Comparison of ENCODE assay signal across 8 cellular contexts in genomic region chr14:69354383-69355154, GRCh38. TPM values are rescaled to one million over a fixed set of nuclear protein-coding genes. Genes with fewer than 3 reads are reported as not detected.
DNase-seq lines count a peak whose midpoint lies in the region; ATAC-seq and TF ChIP-seq lines count a peak whose summit lies in the region.

No MANE protein-coding gene starts in this region.

- no peak overlapping the region for H2BK12ac ChIP-seq in mesenchymal stem cell (ENCODE audit: low read length in 2 of 2)

- no peaks in the 10 kb centered on the region for H3K79me2 ChIP-seq in DND-41 (ENCODE audit: insufficient read depth, low read length)

- ATAC-seq in DND-41 (ENCODE audit: insufficient read depth, low read depth) (peak; percentile 89), GM21367 (IDR thresholded peaks at IDR 0.05; ENCODE audit: unreplicated experiment) (peak; percentile 77), HG03575 (IDR thresholded peaks at IDR 0.05; ENCODE audit: extremely low read depth, insufficient number of reproducible peaks, low FRiP score, unreplicated experiment) (peak; percentile 40)

- H3K27me3 ChIP-seq in DND-41 (ENCODE audit: insufficient read depth, low read length, poor library complexity), result no peaks in the 10 kb centered on the region
- peaks cover 0 to 42% of the 10 kb centered on the region in 2 experiments for H3K27me3 ChIP-seq in mesenchymal stem cell (ENCODE audit: control insufficient read depth in 1 of 2, insufficient read depth in 1 of 2, low read length in 2 of 2)
- no peaks in the 10 kb centered on the region for H3K27me3 ChIP-seq in thymus (ENCODE audit: control insufficient read depth, insufficient read depth)

- peaks cover 4% of the 10 kb centered on the region; the same call in 1 of the 2 replicates for H4K20me1 ChIP-seq in DND-41 (ENCODE audit: insufficient read depth, low read length)

- no peak overlapping the region for H2BK15ac ChIP-seq in mesenchymal stem cell (ENCODE audit: low read depth, poor library complexity, severe bottlenecking)

- peaks cover 2% of the 10 kb centered on the region for H3K27me3 Mint-ChIP-seq in mesothelial cell of epicardium (ENCODE audit: low read depth)

- H3K36me3 ChIP-seq in DND-41 (ENCODE audit: insufficient read depth, low read length), result no peaks in the 10 kb centered on the region
- peaks cover 0 to 6% of the 10 kb centered on the region in 2 experiments for H3K36me3 ChIP-seq in mesenchymal stem cell (ENCODE audit: control insufficient read depth in 1 of 2, insufficient read depth in 2 of 2, low read depth in 1 of 2, low read length in 2 of 2)
- H3K36me3 ChIP-seq in thymus (ENCODE audit: control insufficient read depth, insufficient read depth), result no peaks in the 10 kb centered on the region

- no peak overlapping the region for H3K4me2 ChIP-seq in DND-41 (ENCODE audit: insufficient read depth, low read length)
- H3K4me2 ChIP-seq in mesenchymal stem cell (ENCODE audit: low read length, poor library complexity, severe bottlenecking), result no peak overlapping the region

- H3K4me1 ChIP-seq in DND-41 (ENCODE audit: insufficient read depth, low read length) (no peaks in the 10 kb centered on the region), mesenchymal stem cell (ENCODE audit: control insufficient read depth, insufficient read depth, low read depth, low read length) (peaks cover 12% of the 10 kb centered on the region), thymus (ENCODE audit: control insufficient read depth, insufficient read depth, low read length) (peaks cover 5% of the 10 kb centered on the region)

- H2BK5ac ChIP-seq in mesenchymal stem cell (ENCODE audit: low read depth, low read length, poor library complexity, severe bottlenecking), result no peak overlapping the region

- no peak overlapping the region for H3K4ac ChIP-seq in mesenchymal stem cell (ENCODE audit: low read depth in 1 of 2, low read length in 2 of 2)

- no peaks in the 10 kb centered on the region for H3K36me3 Mint-ChIP-seq in mesothelial cell of epicardium

- H3K27ac ChIP-seq in DND-41 (ENCODE audit: low read length) (no peak overlapping the region), mesenchymal stem cell (ENCODE audit: low read length, poor library complexity, severe bottlenecking) (no peak overlapping the region), thymus (ENCODE audit: low read depth) (peak overlapping the region; percentile 46)

- peaks cover 18% of the 10 kb centered on the region for H3K4me1 Mint-ChIP-seq in mesothelial cell of epicardium

- H3K27ac Mint-ChIP-seq in mesothelial cell of epicardium, result no peak overlapping the region

- H3K79me1 ChIP-seq in mesenchymal stem cell (replicated peaks; ENCODE audit: low read length, poor library complexity, severe bottlenecking), result no peaks in the 10 kb centered on the region

- no peak overlapping the region for H3K23ac ChIP-seq in mesenchymal stem cell (ENCODE audit: low read length in 2 of 2)

- H3K9me3 Mint-ChIP-seq in mesothelial cell of epicardium, result no peaks in the 10 kb centered on the region

- H2AK5ac ChIP-seq in mesenchymal stem cell (ENCODE audit: low read length, severe bottlenecking), result no peak overlapping the region

- H3K9ac ChIP-seq in DND-41 (ENCODE audit: low read depth, low read length) (no peak overlapping the region), mesenchymal stem cell (ENCODE audit: low read length) (no peak overlapping the region)

- H2BK120ac ChIP-seq in mesenchymal stem cell (ENCODE audit: low read depth, low read length), result no peak overlapping the region

- H3K4me3 ChIP-seq in DND-41 (ENCODE audit: low read depth in 1 of 2, low read length in 2 of 2) (no peak overlapping the region), mesenchymal stem cell (ENCODE audit: insufficient read depth in 1 of 2, low read depth in 1 of 2, low read length in 2 of 2) (no peak overlapping the region), thymus (ENCODE audit: low read length) (no peak overlapping the region), foreskin fibroblast (ENCODE audit: low read depth in 1 of 2, low read length in 2 of 2) (no peak overlapping the region)

- no peak overlapping the region for H3K4me3 Mint-ChIP-seq in mesothelial cell of epicardium

- H3K9me3 ChIP-seq in DND-41 (ENCODE audit: insufficient read depth, low read length, severe bottlenecking) (no peaks in the 10 kb centered on the region), mesenchymal stem cell (ENCODE audit: control insufficient read depth, low read length) (no peaks in the 10 kb centered on the region), thymus (ENCODE audit: control insufficient read depth) (no peaks in the 10 kb centered on the region)

- no peak overlapping the region for H3K14ac ChIP-seq in mesenchymal stem cell (ENCODE audit: low read length in 2 of 2)

- TF ChIP-seq CTCF in DND-41 (IDR thresholded peaks at IDR 0.05; ENCODE audit: borderline replicate concordance, extremely low read depth, low read length, poor library complexity, severe bottlenecking), result no peak
- no peak for TF ChIP-seq CTCF in foreskin fibroblast (IDR thresholded peaks at IDR 0.05; ENCODE audit: low read depth, low read length)
- no peak for TF ChIP-seq CTCF in mesothelial cell of epicardium (IDR thresholded peaks at IDR 0.05; ENCODE audit: unreplicated experiment)

- DNase-seq in DND-41, result peak; percentile 63
- DNase-seq in activated T-cell treated with anti-CD3 and anti-CD28 coated beads, Interleukin-2, amount 50 U/mL, for 1 hour, result peak; percentile 38
- DNase-seq in mesenchymal stem cell, result peak; percentile 41
- no peak for DNase-seq in foreskin fibroblast
- no peak for DNase-seq in mesothelial cell of epicardium (ENCODE audit: low spot score in 2 of 2, unreplicated experiment in 2 of 2)

- H4K91ac ChIP-seq in mesenchymal stem cell (ENCODE audit: low read length), result peak overlapping the region; percentile 71

- no peak overlapping the region for H2AFZ ChIP-seq in DND-41 (ENCODE audit: low read depth, low read length)
- H2AFZ ChIP-seq in mesenchymal stem cell (ENCODE audit: low read depth, low read length), result no peak overlapping the region

- 86% methylated on average over 11 of the region's 11 CpGs for WGBS in mesenchymal stem cell
- 51% methylated on average over 11 of the region's 11 CpGs for WGBS in thymus

- no peak overlapping the region for H4K8ac ChIP-seq in mesenchymal stem cell (ENCODE audit: low read length)

- no peak overlapping the region for H3K18ac ChIP-seq in mesenchymal stem cell (ENCODE audit: low read depth in 1 of 2, low read length in 2 of 2)

RNA-seq across cellular contexts. Expression of gene ERH, which starts 43.5 kb away (rescaled TPM):
- 165 TPM for polyA plus RNA-seq in mesenchymal stem cell (2013, experiment 1 of 2)
- 170 TPM for polyA plus RNA-seq in mesenchymal stem cell (2013, experiment 2 of 2)
- polyA plus RNA-seq in thymus, result 190 TPM
- 257 to 273 TPM (median 261 TPM) in 3 replicates for total RNA-seq in mesothelial cell of epicardium

RNA-seq across cellular contexts. Expression of gene SLC39A9, which starts 43.9 kb away (rescaled TPM):
- 40.1 TPM for polyA plus RNA-seq in mesenchymal stem cell (2013, experiment 1 of 2)
- polyA plus RNA-seq in mesenchymal stem cell (2013, experiment 2 of 2), result 41.8 TPM
- 21.8 TPM for polyA plus RNA-seq in thymus
- total RNA-seq in mesothelial cell of epicardium, result 59.1 to 59.9 TPM (median 59.4 TPM) in 3 replicates

Comparison
In these comparisons a context has a peak if more than half of its experiments do, and no peak if none do; other contexts are left out.
1. DNase-seq: peak in DND-41 (single experiment), activated T-cell treated with anti-CD3 and anti-CD28 coated beads, Interleukin-2, amount 50 U/mL, for 1 hour (single experiment) and mesenchymal stem cell (single experiment); none in foreskin fibroblast (0 of 2) and mesothelial cell of epicardium (0 of 2).
2. Peak in every context shown above with its lines, with median percentiles within 50 percentile points of each other: ATAC-seq.